ENCODE assay signal across 37 cellular contexts in the genomic region with DNA sequence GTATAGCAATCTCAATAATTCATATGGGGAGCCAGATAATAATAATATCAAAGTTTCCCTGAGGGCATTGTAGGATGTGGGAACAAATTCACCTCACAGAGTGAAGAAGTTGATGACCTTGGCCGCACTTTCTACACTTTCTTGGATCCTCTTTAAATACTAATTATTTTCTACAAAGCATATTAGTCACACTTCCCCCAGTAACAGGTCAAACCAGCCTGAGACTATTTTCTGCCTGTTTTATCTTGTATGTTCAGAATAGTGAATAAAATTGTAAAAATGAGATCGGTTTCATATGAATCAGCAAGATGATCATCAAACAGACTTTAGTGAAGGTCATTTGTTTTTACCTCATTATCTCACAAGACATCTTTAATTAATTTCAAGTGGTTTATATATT. TPM values are rescaled to one million over a fixed set of nuclear protein-coding genes. Genes with fewer than 3 reads are reported as not detected.
"Had no signal": no experiment of that assay in that cellular context is flagged by ENCODE, and none has a peak within 500 bp of the region (broad histone marks: within the 10 kb centered on the region; RNA-seq: fewer than 3 reads in every experiment).

No MANE protein-coding gene starts in this region.

- H3K9me3 Mint-ChIP-seq: activated CD4-positive, alpha-beta memory T cell treated with anti-CD3 and anti-CD28 coated beads for 36 hours; activated naive CD4-positive, alpha-beta T cell treated with anti-CD3 and anti-CD28 coated beads for 36 hours; activated naive CD4-positive, alpha-beta T cell treated with anti-CD3 and anti-CD28 coated beads, Interleukin-2, amount 50 U/mL, for 24 hours; activated naive CD8-positive, alpha-beta T cell treated with anti-CD3 and anti-CD28 coated beads for 36 hours; activated naive CD8-positive, alpha-beta T cell treated with anti-CD3 and anti-CD28 coated beads, Interleukin-2, amount 50 U/mL, for 24 hours; activated T-helper 2 cell treated with anti-CD3 and anti-CD28 coated beads, Interferon-gamma antibody, Interleukin-2, Interleukin-4, amounts not matched to agents 10 μg/mL and 5 μg/mL and 100 μg/mL, durations not matched to agents 14 hours and 24 hours and 36 hours had no signal

- DNase-seq: activated CD4-positive, alpha-beta memory T cell treated with anti-CD3 and anti-CD28 coated beads for 36 hours; activated CD4-positive, alpha-beta T cell treated with anti-CD3 and anti-CD28 coated beads for 36 hours; activated CD4-positive, alpha-beta T cell treated with anti-CD3 and anti-CD28 coated beads, Interleukin-2, amount 10 ng/mL, durations not matched to agents 24 days and 14 days; activated CD4-positive, CD25-positive, alpha-beta regulatory T cell; activated CD4-positive, CD25-positive, alpha-beta regulatory T cell treated with anti-CD3 and anti-CD28 coated beads, Interleukin-2, amount 50 U/mL, for 72 hours; activated CD8-positive, alpha-beta memory T cell treated with anti-CD3 and anti-CD28 coated beads, Interleukin-2, amount 10 ng/mL, durations not matched to agents 7 days and 5 days; activated CD8-positive, alpha-beta memory T cell treated with anti-CD3 and anti-CD28 coated beads, Interleukin-2, amount 50 U/mL, for 4 hours; activated CD8-positive, alpha-beta T cell treated with anti-CD3 and anti-CD28 coated beads, Interleukin-2, amount 10 ng/mL, durations not matched to agents 7 days and 5 days; activated effector memory CD4-positive, alpha-beta T cell treated with anti-CD3 and anti-CD28 coated beads, Interleukin-2, amount 50 U/mL, for 16 hours; activated naive CD4-positive, alpha-beta T cell treated with anti-CD3 and anti-CD28 coated beads for 36 hours; activated naive CD8-positive, alpha-beta T cell treated with anti-CD3 and anti-CD28 coated beads for 36 hours; activated naive CD8-positive, alpha-beta T cell treated with anti-CD3 and anti-CD28 coated beads, Interleukin-2, amount 50 U/mL, for 24 hours; activated T-cell treated with anti-CD3 and anti-CD28 coated beads, Interleukin-2, amount 50 U/mL, for 1 hour; activated T-cell treated with anti-CD3 and anti-CD28 coated beads, Interleukin-2, amount 50 U/mL, for 48 hours; adrenal gland; amygdala; aorta; body of pancreas; central memory CD4-positive, alpha-beta T cell; cerebellar nuclear complex; colonic mucosa; effector CD8-positive, alpha-beta T cell; foreskin melanocyte; head of caudate nucleus; T-helper 2 cell had no signal

- H3K36me3 Mint-ChIP-seq: activated CD4-positive, alpha-beta memory T cell treated with anti-CD3 and anti-CD28 coated beads for 36 hours; activated CD8-positive, alpha-beta memory T cell treated with anti-CD3 and anti-CD28 coated beads, Interleukin-2, amount 10 ng/mL, durations not matched to agents 7 days and 5 days; activated naive CD4-positive, alpha-beta T cell treated with anti-CD3 and anti-CD28 coated beads, Interleukin-2, amount 50 U/mL, for 24 hours; activated naive CD8-positive, alpha-beta T cell treated with anti-CD3 and anti-CD28 coated beads for 36 hours had no signal

- H3K27ac Mint-ChIP-seq: activated CD4-positive, alpha-beta memory T cell treated with anti-CD3 and anti-CD28 coated beads for 36 hours; activated CD4-positive, alpha-beta T cell treated with anti-CD3 and anti-CD28 coated beads for 36 hours; activated CD4-positive, alpha-beta T cell treated with anti-CD3 and anti-CD28 coated beads, Interleukin-2, amount 10 ng/mL, durations not matched to agents 24 days and 14 days; activated CD8-positive, alpha-beta memory T cell treated with anti-CD3 and anti-CD28 coated beads, Interleukin-2, amount 10 ng/mL, durations not matched to agents 7 days and 5 days; activated CD8-positive, alpha-beta T cell treated with anti-CD3 and anti-CD28 coated beads, Interleukin-2, amount 10 ng/mL, durations not matched to agents 7 days and 5 days; activated naive CD4-positive, alpha-beta T cell treated with anti-CD3 and anti-CD28 coated beads for 36 hours; activated naive CD4-positive, alpha-beta T cell treated with anti-CD3 and anti-CD28 coated beads, Interleukin-2, amount 50 U/mL, for 24 hours; activated naive CD8-positive, alpha-beta T cell treated with anti-CD3 and anti-CD28 coated beads for 36 hours; activated naive CD8-positive, alpha-beta T cell treated with anti-CD3 and anti-CD28 coated beads, Interleukin-2, amount 50 U/mL, for 24 hours; activated T-helper 1 cell treated with anti-CD3 and anti-CD28 coated beads, Interleukin-12 subunit alpha, Interleukin-12 subunit beta, Interleukin-2, Interleukin-4 antibody, amounts not matched to agents 30 ng/mL and 10 ng/mL and 1 ng/mL, durations not matched to agents 14 hours and 24 hours and 36 hours; activated T-helper 2 cell treated with anti-CD3 and anti-CD28 coated beads, Interferon-gamma antibody, Interleukin-2, Interleukin-4, amounts not matched to agents 10 μg/mL and 5 μg/mL and 100 μg/mL, durations not matched to agents 14 hours and 24 hours and 36 hours had no signal

- H3K4me1 Mint-ChIP-seq: activated CD4-positive, alpha-beta T cell treated with anti-CD3 and anti-CD28 coated beads for 36 hours; activated CD4-positive, alpha-beta T cell treated with anti-CD3 and anti-CD28 coated beads, Interleukin-2, amount 10 ng/mL, durations not matched to agents 24 days and 14 days; activated CD8-positive, alpha-beta memory T cell treated with anti-CD3 and anti-CD28 coated beads, Interleukin-2, amount 10 ng/mL, durations not matched to agents 7 days and 5 days; activated naive CD4-positive, alpha-beta T cell treated with anti-CD3 and anti-CD28 coated beads, Interleukin-2, amount 50 U/mL, for 24 hours; activated naive CD8-positive, alpha-beta T cell treated with anti-CD3 and anti-CD28 coated beads for 36 hours; activated naive CD8-positive, alpha-beta T cell treated with anti-CD3 and anti-CD28 coated beads, Interleukin-2, amount 50 U/mL, for 24 hours had no signal

- H3K27ac ChIP-seq: adrenal gland, body of pancreas, cardiac muscle cell, colonic mucosa, esophagus muscularis mucosa, gastroesophageal sphincter had no signal

- H3K4me3 Mint-ChIP-seq: activated CD4-positive, alpha-beta memory T cell treated with anti-CD3 and anti-CD28 coated beads for 36 hours; activated CD4-positive, alpha-beta T cell treated with anti-CD3 and anti-CD28 coated beads for 36 hours; activated CD4-positive, alpha-beta T cell treated with anti-CD3 and anti-CD28 coated beads, Interleukin-2, amount 10 ng/mL, durations not matched to agents 24 days and 14 days; activated CD8-positive, alpha-beta memory T cell treated with anti-CD3 and anti-CD28 coated beads, Interleukin-2, amount 10 ng/mL, durations not matched to agents 7 days and 5 days; activated CD8-positive, alpha-beta T cell treated with anti-CD3 and anti-CD28 coated beads, Interleukin-2, amount 10 ng/mL, durations not matched to agents 7 days and 5 days; activated naive CD4-positive, alpha-beta T cell treated with anti-CD3 and anti-CD28 coated beads for 36 hours; activated naive CD4-positive, alpha-beta T cell treated with anti-CD3 and anti-CD28 coated beads, Interleukin-2, amount 50 U/mL, for 24 hours; activated naive CD8-positive, alpha-beta T cell treated with anti-CD3 and anti-CD28 coated beads for 36 hours; activated naive CD8-positive, alpha-beta T cell treated with anti-CD3 and anti-CD28 coated beads, Interleukin-2, amount 50 U/mL, for 24 hours; activated T-helper 1 cell treated with anti-CD3 and anti-CD28 coated beads, Interleukin-12 subunit alpha, Interleukin-12 subunit beta, Interleukin-2, Interleukin-4 antibody, amounts not matched to agents 30 ng/mL and 10 ng/mL and 1 ng/mL, durations not matched to agents 14 hours and 24 hours and 36 hours had no signal

- H3K4me3 ChIP-seq: adrenal gland, body of pancreas, cardiac muscle cell, colonic mucosa, esophagus muscularis mucosa, gastroesophageal sphincter had no signal

RNA-seq across cellular contexts. Expression of gene OR5K3, which starts 2.3 kb away (rescaled TPM):
- total RNA-seq: activated CD4-positive, alpha-beta memory T cell treated with anti-CD3 and anti-CD28 coated beads for 36 hours; activated CD4-positive, alpha-beta T cell treated with anti-CD3 and anti-CD28 coated beads for 36 hours; activated CD4-positive, alpha-beta T cell treated with anti-CD3 and anti-CD28 coated beads, Interleukin-2, amount 10 ng/mL, durations not matched to agents 24 days and 14 days; activated CD8-positive, alpha-beta memory T cell treated with anti-CD3 and anti-CD28 coated beads for 36 hours; activated CD8-positive, alpha-beta memory T cell treated with anti-CD3 and anti-CD28 coated beads, Interleukin-2, amount 10 ng/mL, durations not matched to agents 7 days and 5 days; activated CD8-positive, alpha-beta T cell treated with anti-CD3 and anti-CD28 coated beads, Interleukin-2, amount 10 ng/mL, durations not matched to agents 7 days and 5 days; activated naive CD4-positive, alpha-beta T cell treated with anti-CD3 and anti-CD28 coated beads for 36 hours; activated naive CD8-positive, alpha-beta T cell treated with anti-CD3 and anti-CD28 coated beads for 36 hours; activated T-helper 1 cell treated with anti-CD3 and anti-CD28 coated beads, Interleukin-12 subunit alpha, Interleukin-12 subunit beta, Interleukin-2, Interleukin-4 antibody, amounts not matched to agents 30 ng/mL and 10 ng/mL and 1 ng/mL, durations not matched to agents 14 hours and 24 hours and 36 hours; activated T-helper 2 cell treated with anti-CD3 and anti-CD28 coated beads, Interferon-gamma antibody, Interleukin-2, Interleukin-4, amounts not matched to agents 10 μg/mL and 5 μg/mL and 100 μg/mL, durations not matched to agents 14 hours and 24 hours and 36 hours; adrenal gland; aorta; body of pancreas; cardiac muscle cell; colonic mucosa; dermis microvascular lymphatic vessel endothelial cell; endothelial cell of umbilical vein; epithelial cell of proximal tubule; esophagus muscularis mucosa; gastroesophageal sphincter; glomerular endothelial cell; T-helper 1 cell treated with Interleukin-12 subunit alpha and Interleukin-12 subunit beta and Interleukin-4 antibody, amounts not matched to agents 30 ng/mL and 1 ng/mL, for 36 hours had no signal

RNA-seq across cellular contexts. Expression of gene OR5K4, which starts 34.5 kb away (rescaled TPM):
- total RNA-seq: activated CD4-positive, alpha-beta memory T cell treated with anti-CD3 and anti-CD28 coated beads for 36 hours; activated CD4-positive, alpha-beta T cell treated with anti-CD3 and anti-CD28 coated beads for 36 hours; activated CD4-positive, alpha-beta T cell treated with anti-CD3 and anti-CD28 coated beads, Interleukin-2, amount 10 ng/mL, durations not matched to agents 24 days and 14 days; activated CD8-positive, alpha-beta memory T cell treated with anti-CD3 and anti-CD28 coated beads for 36 hours; activated CD8-positive, alpha-beta memory T cell treated with anti-CD3 and anti-CD28 coated beads, Interleukin-2, amount 10 ng/mL, durations not matched to agents 7 days and 5 days; activated CD8-positive, alpha-beta T cell treated with anti-CD3 and anti-CD28 coated beads, Interleukin-2, amount 10 ng/mL, durations not matched to agents 7 days and 5 days; activated naive CD4-positive, alpha-beta T cell treated with anti-CD3 and anti-CD28 coated beads for 36 hours; activated naive CD8-positive, alpha-beta T cell treated with anti-CD3 and anti-CD28 coated beads for 36 hours; activated T-helper 1 cell treated with anti-CD3 and anti-CD28 coated beads, Interleukin-12 subunit alpha, Interleukin-12 subunit beta, Interleukin-2, Interleukin-4 antibody, amounts not matched to agents 30 ng/mL and 10 ng/mL and 1 ng/mL, durations not matched to agents 14 hours and 24 hours and 36 hours; activated T-helper 2 cell treated with anti-CD3 and anti-CD28 coated beads, Interferon-gamma antibody, Interleukin-2, Interleukin-4, amounts not matched to agents 10 μg/mL and 5 μg/mL and 100 μg/mL, durations not matched to agents 14 hours and 24 hours and 36 hours; adrenal gland; aorta; body of pancreas; cardiac muscle cell; colonic mucosa; dermis microvascular lymphatic vessel endothelial cell; endothelial cell of umbilical vein; epithelial cell of proximal tubule; esophagus muscularis mucosa; gastroesophageal sphincter; glomerular endothelial cell; T-helper 1 cell treated with Interleukin-12 subunit alpha and Interleukin-12 subunit beta and Interleukin-4 antibody, amounts not matched to agents 30 ng/mL and 1 ng/mL, for 36 hours had no signal
